8 cellular contexts compared by ENCODE assay signal in genomic region chr3:184561329-184562145, GRCh38.
DNase-seq lines count a peak whose midpoint lies in the region; ATAC-seq and TF ChIP-seq lines count a peak whose summit lies in the region.

EPHB3 (plus strand) TSS chr3:184561785; CDS start chr3:184562236, 451 bp downstream.

- peak; percentile 100 for TF ChIP-seq RAD21 in Ishikawa (IDR thresholded peaks at IDR 0.05; ENCODE audit: low read depth)

- no peak; the same call in 1 of the 2 replicates for TF ChIP-seq EP300 in Ishikawa (IDR thresholded peaks at IDR 0.05; ENCODE audit: borderline replicate concordance)

- peak within 1 kb of the TSS; percentile 45 for H3K4me3 ChIP-seq in epithelial cell of esophagus (ENCODE audit: low read length)

- ATAC-seq in GM21717 (IDR thresholded peaks at IDR 0.05; ENCODE audit: unreplicated experiment), result peak; percentile 80

- peak; percentile 97 for TF ChIP-seq CTCF in epithelial cell of esophagus (IDR thresholded peaks at IDR 0.05; ENCODE audit: insufficient read depth, low read depth, low read length, missing control alignments)

- DNase-seq in DMS114 treated with DMSO at 0.1 percent for 48 hours (lab: John Stamatoyannopoulos, UW; ENCODE audit: unreplicated experiment) (peak; percentile 98), OCI-M1 (lab: John Stamatoyannopoulos, UW) (peak; percentile 85), activated T-cell treated with anti-CD3 and anti-CD28 coated beads for 48 hours (ENCODE audit: low read depth) (peak; percentile 91), epithelial cell of esophagus (ENCODE audit: low read depth) (peak; percentile 99), middle frontal gyrus (ENCODE audit: extremely low spot score, low spot score) (peak; percentile 99)
- peak; percentile 87 to 90 for DNase-seq in stimulated activated CD8-positive, alpha-beta memory T cell treated with anti-CD3 and anti-CD28 coated beads, Interleukin-15, amount 100 ng/mL, for 48 hours (ENCODE audit: low read depth in 2 of 2)

TF ChIP-seq in Ishikawa, 13 proteins besides CTCF, POLR2A, EP300 and RAD21:
- TF ChIP-seq FOXM1 (IDR thresholded peaks at IDR 0.05; ENCODE audit: borderline replicate concordance, low read depth), result no peak; the same call in 1 of the 2 replicates
- peak; percentile 59 for TF ChIP-seq TEAD4 (IDR thresholded peaks at IDR 0.05)
- TF ChIP-seq, protein P1, sequence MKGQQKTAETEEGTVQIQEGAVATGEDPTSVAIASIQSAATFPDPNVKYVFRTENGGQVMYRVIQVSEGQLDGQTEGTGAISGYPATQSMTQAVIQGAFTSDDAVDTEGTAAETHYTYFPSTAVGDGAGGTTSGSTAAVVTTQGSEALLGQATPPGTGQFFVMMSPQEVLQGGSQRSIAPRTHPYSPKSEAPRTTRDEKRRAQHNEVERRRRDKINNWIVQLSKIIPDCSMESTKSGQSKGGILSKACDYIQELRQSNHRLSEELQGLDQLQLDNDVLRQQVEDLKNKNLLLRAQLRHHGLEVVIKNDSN (IDR thresholded peaks at IDR 0.05), result no peak
- no peak for TF ChIP-seq CEBPB (IDR thresholded peaks at IDR 0.05)
- TF ChIP-seq CREB1 (IDR thresholded peaks at IDR 0.05; ENCODE audit: low read depth), result peak; percentile 28; the same call in 1 of the 2 replicates
- no peak for TF ChIP-seq EGR1 (IDR thresholded peaks at IDR 0.05)
- TF ChIP-seq TCF12 (IDR thresholded peaks at IDR 0.05; ENCODE audit: low read depth), result no peak
- TF ChIP-seq ZBTB7A (IDR thresholded peaks at IDR 0.05; ENCODE audit: low read depth), result peak; percentile 83; the same call in 1 of the 2 replicates
- peak; percentile 58; the same call in 1 of the 2 replicates for TF ChIP-seq YY1 (IDR thresholded peaks at IDR 0.05; ENCODE audit: low read depth)
- TF ChIP-seq, protein P2, sequence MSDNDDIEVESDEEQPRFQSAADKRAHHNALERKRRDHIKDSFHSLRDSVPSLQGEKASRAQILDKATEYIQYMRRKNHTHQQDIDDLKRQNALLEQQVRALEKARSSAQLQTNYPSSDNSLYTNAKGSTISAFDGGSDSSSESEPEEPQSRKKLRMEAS (IDR thresholded peaks at IDR 0.05), result no peak; the same call in 1 of the 2 replicates
- 0 out of 2 replicates have a peak, but pooled peaks have one; percentile 9 for TF ChIP-seq NFIC (IDR thresholded peaks at IDR 0.05)
- peak; percentile 97 for TF ChIP-seq TAF1 (IDR thresholded peaks at IDR 0.05; ENCODE audit: low read depth)

Comparison
In these comparisons a context has a peak if more than half of its experiments do, and no peak if none do; other contexts are left out.
1. Peak in every context shown above with its lines: DNase-seq, ATAC-seq and H3K4me3 ChIP-seq.